In the genomic region with DNA sequence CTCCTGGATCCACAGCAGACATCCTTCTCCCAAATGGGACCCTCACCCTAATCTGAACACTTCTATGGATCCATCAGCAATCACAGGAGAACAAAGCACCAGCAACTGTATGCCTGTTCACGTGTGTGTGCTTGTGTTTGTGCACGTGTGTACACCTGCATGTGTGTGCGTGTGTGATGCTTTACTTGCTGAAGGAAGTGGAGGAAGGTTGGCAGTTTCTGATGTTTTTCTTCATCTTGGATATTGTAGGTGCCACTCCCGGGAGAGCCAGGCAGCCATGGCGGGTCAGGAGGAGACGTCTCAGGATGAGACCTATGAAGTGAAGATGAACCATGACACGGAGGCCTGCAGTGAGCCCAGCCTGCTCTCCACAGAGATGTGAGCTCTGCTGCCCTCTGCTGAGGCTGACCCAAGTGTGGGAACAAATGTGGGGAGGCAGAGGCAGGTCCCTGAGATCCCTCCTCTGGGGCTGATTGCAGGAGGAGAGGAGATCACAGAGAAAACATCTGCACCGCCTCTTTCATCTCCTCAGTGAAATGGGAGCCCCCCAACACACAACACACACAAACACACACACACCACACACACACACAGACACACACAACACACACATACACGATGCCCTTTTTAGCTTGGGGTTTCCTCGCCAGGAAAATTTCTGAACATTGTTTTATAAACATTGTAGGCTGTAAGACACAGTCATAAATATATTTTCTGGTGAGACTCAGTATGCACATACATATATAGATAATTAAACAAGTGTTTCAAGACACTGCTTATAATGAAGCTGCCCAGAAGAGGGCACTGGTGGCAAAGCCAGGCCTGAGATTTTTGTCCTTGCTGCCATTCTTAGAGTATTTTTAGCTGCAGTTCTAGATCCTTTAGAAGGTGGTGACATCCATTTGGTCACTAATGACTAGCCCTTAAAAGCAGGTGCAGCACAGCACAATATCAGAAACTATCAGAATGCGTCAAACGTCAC, we compare ENCODE assay signal across 8 cellular contexts.
DNase-seq lines count a peak whose midpoint lies in the region; ATAC-seq, FAIRE-seq and TF ChIP-seq lines count a peak whose summit lies in the region.

No MANE protein-coding gene starts in this region.

- peak; percentile 77 for ATAC-seq in activated CD8-positive, alpha-beta T cell treated with anti-CD3 and anti-CD28 coated beads for 36 hours
- ATAC-seq in psoas muscle = peak; percentile 50 to 78 (median 72)
- no peak for ATAC-seq in HG03039 (IDR thresholded peaks at IDR 0.05; ENCODE audit: unreplicated experiment)
- no peak for ATAC-seq in HG03025 (IDR thresholded peaks at IDR 0.05; ENCODE audit: low FRiP score, unreplicated experiment)

- no peak overlapping the region for H3K4me3 Mint-ChIP-seq in activated CD8-positive, alpha-beta T cell treated with anti-CD3 and anti-CD28 coated beads for 36 hours

- no peak overlapping the region for H3K4me3 ChIP-seq in psoas muscle

- TF ChIP-seq CTCF in activated CD8-positive, alpha-beta T cell treated with anti-CD3 and anti-CD28 coated beads for 36 hours (IDR thresholded peaks at IDR 0.05) = peak; percentile 68
- TF ChIP-seq CTCF in psoas muscle (IDR thresholded peaks at IDR 0.05) = peak; percentile 47

- DNase-seq in G401 (ENCODE audit: low spot score) = peak; percentile 60
- peak; percentile 35 for DNase-seq in NCI-H2227 (lab: John Stamatoyannopoulos, UW; ENCODE audit: unreplicated experiment)
- DNase-seq in activated CD8-positive, alpha-beta T cell treated with anti-CD3 and anti-CD28 coated beads for 36 hours = peak; percentile 72
- DNase-seq in fibroblast of the conjunctiva (ENCODE audit: low read depth) = peak; percentile 16
- DNase-seq in psoas muscle = no peak

- no peaks in the 10 kb centered on the region for H3K27me3 ChIP-seq in psoas muscle (ENCODE audit: insufficient read depth in 3 of 3, low read length in 2 of 3)

- no peaks in the 10 kb centered on the region for H3K4me1 ChIP-seq in psoas muscle

- H3K9me3 ChIP-seq in psoas muscle = no peaks in the 10 kb centered on the region

- H3K36me3 Mint-ChIP-seq in activated CD8-positive, alpha-beta T cell treated with anti-CD3 and anti-CD28 coated beads for 36 hours (ENCODE audit: low read depth) = peaks cover 2% of the 10 kb centered on the region

- peaks cover 7% of the 10 kb centered on the region for H3K4me1 Mint-ChIP-seq in activated CD8-positive, alpha-beta T cell treated with anti-CD3 and anti-CD28 coated beads for 36 hours (ENCODE audit: low read depth)

- H3K36me3 ChIP-seq in psoas muscle (ENCODE audit: insufficient read depth in 1 of 2, low read depth in 1 of 2) = no peaks in the 10 kb centered on the region

- no peaks in the 10 kb centered on the region for H3K27me3 Mint-ChIP-seq in activated CD8-positive, alpha-beta T cell treated with anti-CD3 and anti-CD28 coated beads for 36 hours

- CTCF ChIA-PET in activated CD8-positive, alpha-beta T cell treated with anti-CD3 and anti-CD28 coated beads for 36 hours (lab: Charles Lee) = interaction anchor here (0.6 to 5.1 kb wide), 16 partner anchors 9 to 359 kb away, joined by 3 to 64 read pairs (median 4); no protein-coding TSS in a partner anchor

- no peak overlapping the region for H3K27ac ChIP-seq in psoas muscle

- H3K27ac Mint-ChIP-seq in activated CD8-positive, alpha-beta T cell treated with anti-CD3 and anti-CD28 coated beads for 36 hours = peak overlapping the region; percentile 87

- POLR2A ChIA-PET in activated CD8-positive, alpha-beta T cell treated with anti-CD3 and anti-CD28 coated beads for 36 hours (lab: Charles Lee) = interaction anchor here (0.8 to 1.1 kb wide), 2 partner anchors 9 to 102 kb away, joined by 4 to 5 read pairs; no protein-coding TSS in a partner anchor

- whole genome bisulfite sequencing in psoas muscle, 3 donors = 59 to 74% (median 66%) methylated on average over 9 to 12 of the region's 12 CpGs

- peak; percentile 92 for FAIRE-seq in A204.1 (lab: Jason Lieb, UNC)

- in situ Hi-C loops in G401 (cut with HindIII; ENCODE audit: low sequenced_read_pairs) = no loop called here

- peaks cover 2% of the 10 kb centered on the region for H3K9me3 Mint-ChIP-seq in activated CD8-positive, alpha-beta T cell treated with anti-CD3 and anti-CD28 coated beads for 36 hours

- intact Hi-C loops in activated CD8-positive, alpha-beta T cell treated with anti-CD3 and anti-CD28 coated beads for 36 hours (cut with micrococcal nuclease) = loop anchor here (2.0 kb wide), 1 partner anchor 102 kb away; no protein-coding TSS in a partner anchor
- intact Hi-C loops in psoas muscle (cut with DNase I) = loop anchor here in 1 of 2 donors (5.0 kb wide), 1 partner anchor 100 kb away; no protein-coding TSS in a partner anchor

Comparison
In these comparisons a context has a peak if more than half of its experiments do, and no peak if none do; other contexts are left out.
1. DNase-seq: peak in G401 (single experiment), NCI-H2227 (single experiment), activated CD8-positive, alpha-beta T cell treated with anti-CD3 and anti-CD28 coated beads for 36 hours (single experiment) and fibroblast of the conjunctiva (single experiment); none in psoas muscle (0 of 2).
2. ATAC-seq: peak in activated CD8-positive, alpha-beta T cell treated with anti-CD3 and anti-CD28 coated beads for 36 hours (single experiment) and psoas muscle (4 of 4); none in HG03039 (single experiment) and HG03025 (single experiment).